ENCODE assay signal across 8 cellular contexts in the genomic region with DNA sequence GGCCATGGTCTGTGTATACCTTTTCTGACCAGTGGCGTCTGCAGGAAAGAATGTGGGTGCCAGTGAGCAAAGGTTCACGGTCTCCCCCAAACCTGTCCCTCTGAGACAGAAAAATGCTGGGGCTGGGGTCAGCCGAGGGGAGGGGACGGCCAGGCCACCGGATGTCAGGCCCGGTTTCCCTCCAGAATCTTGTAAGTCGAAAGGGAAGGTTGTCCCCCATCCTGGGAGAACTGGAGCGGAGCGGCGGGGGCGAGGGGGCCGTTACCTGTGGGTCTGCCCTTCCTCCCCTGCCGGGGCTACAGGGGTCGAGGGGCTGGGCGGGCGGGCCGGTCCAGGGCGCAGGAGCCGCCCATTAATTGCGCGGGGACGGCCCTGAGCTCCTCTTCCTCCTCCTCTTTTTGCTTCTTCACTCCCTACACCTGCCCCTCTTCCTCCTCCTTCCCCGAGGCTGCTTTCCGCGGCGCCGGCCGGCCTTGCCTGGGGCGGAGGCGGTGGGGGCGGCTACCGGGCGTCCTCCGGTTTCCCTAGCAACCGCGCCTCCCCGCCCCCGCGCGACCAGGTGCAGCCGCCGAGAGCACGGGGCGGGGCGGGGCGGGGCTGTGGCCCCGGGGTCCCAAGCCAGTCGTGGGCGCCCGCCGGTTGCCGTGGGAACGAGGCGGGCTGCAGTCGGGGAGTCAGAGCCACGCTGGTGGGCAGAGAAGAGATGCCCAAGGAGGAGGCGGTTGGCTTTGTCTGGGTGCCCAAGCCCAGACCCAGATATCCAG. TPM values are rescaled to one million over a fixed set of nuclear protein-coding genes. Genes with fewer than 3 reads are reported as not detected.
DNase-seq lines count a peak whose midpoint lies in the region; ATAC-seq and TF ChIP-seq lines count a peak whose summit lies in the region.

A gene with protein sequence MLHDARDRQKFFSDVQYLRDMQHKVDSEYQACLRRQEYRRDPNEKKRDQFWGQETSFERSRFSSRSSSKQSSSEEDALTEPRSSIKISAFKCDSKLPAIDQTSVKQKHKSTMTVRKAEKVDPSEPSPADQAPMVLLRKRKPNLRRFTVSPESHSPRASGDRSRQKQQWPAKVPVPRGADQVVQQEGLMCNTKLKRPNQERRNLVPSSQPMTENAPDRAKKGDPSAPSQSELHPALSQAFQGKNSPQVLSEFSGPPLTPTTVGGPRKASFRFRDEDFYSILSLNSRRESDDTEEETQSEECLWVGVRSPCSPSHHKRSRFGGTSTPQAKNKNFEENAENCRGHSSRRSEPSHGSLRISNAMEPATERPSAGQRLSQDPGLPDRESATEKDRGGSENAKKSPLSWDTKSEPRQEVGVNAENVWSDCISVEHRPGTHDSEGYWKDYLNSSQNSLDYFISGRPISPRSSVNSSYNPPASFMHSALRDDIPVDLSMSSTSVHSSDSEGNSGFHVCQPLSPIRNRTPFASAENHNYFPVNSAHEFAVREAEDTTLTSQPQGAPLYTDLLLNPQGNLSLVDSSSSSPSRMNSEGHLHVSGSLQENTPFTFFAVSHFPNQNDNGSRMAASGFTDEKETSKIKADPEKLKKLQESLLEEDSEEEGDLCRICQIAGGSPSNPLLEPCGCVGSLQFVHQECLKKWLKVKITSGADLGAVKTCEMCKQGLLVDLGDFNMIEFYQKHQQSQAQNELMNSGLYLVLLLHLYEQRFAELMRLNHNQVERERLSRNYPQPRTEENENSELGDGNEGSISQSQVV (minus strand): TSS at position 503 of the 764 bp plus-strand sequence. CDS start 6,579 bp downstream, outside the sequence.

- DNase-seq in activated gamma-delta T cell treated with Interleukin-2 at 50 U/mL for 16 hours (peak; percentile 16), activated gamma-delta T cell (lab: John Stamatoyannopoulos, UW) (no peak), esophagus squamous epithelium (lab: John Stamatoyannopoulos, UW) (no peak), putamen (ENCODE audit: low spot score) (peak; percentile 32), HuH-7 (ENCODE audit: low spot score) (no peak), left lobe of liver (ENCODE audit: low spot score) (no peak), superior temporal gyrus (ENCODE audit: extremely low spot score) (no peak)
- peak; percentile 12 for DNase-seq in T-helper 2 cell treated with Interferon-gamma antibody and Interleukin-4, amounts not matched to agents 5 μg/mL and 100 μg/mL, for 36 hours (ENCODE audit: low spot score)

- H3K4me1 Mint-ChIP-seq in T-helper 2 cell treated with Interferon-gamma antibody and Interleukin-4, amounts not matched to agents 5 μg/mL and 100 μg/mL, for 36 hours (ENCODE audit: low read depth), result no peaks in the 10 kb centered on the region

- H3K9me3 ChIP-seq in esophagus squamous epithelium, result no peaks in the 10 kb centered on the region

- H3K27me3 ChIP-seq in esophagus squamous epithelium, result peaks cover 0 to 35% (median 0%) of the 10 kb centered on the region in 4 donors

- H3K27ac ChIP-seq in esophagus squamous epithelium, result no peak within 1 kb of the TSS

- no peak within 1 kb of the TSS for H3K4me3 Mint-ChIP-seq in T-helper 2 cell treated with Interferon-gamma antibody and Interleukin-4, amounts not matched to agents 5 μg/mL and 100 μg/mL, for 36 hours

- no peaks in the 10 kb centered on the region for H3K36me3 ChIP-seq in esophagus squamous epithelium

- peaks cover 0 to 11% (median 7%) of the 10 kb centered on the region in 3 donors for H3K4me1 ChIP-seq in esophagus squamous epithelium

- no peak within 1 kb of the TSS for H3K27ac Mint-ChIP-seq in T-helper 2 cell treated with Interferon-gamma antibody and Interleukin-4, amounts not matched to agents 5 μg/mL and 100 μg/mL, for 36 hours

- H3K4me3 ChIP-seq in esophagus squamous epithelium, result peak within 1 kb of the TSS; percentile 8 to 48 (median 22)

- peaks cover 37% of the 10 kb centered on the region for H3K27me3 Mint-ChIP-seq in T-helper 2 cell treated with Interferon-gamma antibody and Interleukin-4, amounts not matched to agents 5 μg/mL and 100 μg/mL, for 36 hours (ENCODE audit: low read depth)

- H3K9me3 Mint-ChIP-seq in T-helper 2 cell treated with Interferon-gamma antibody and Interleukin-4, amounts not matched to agents 5 μg/mL and 100 μg/mL, for 36 hours, result no peaks in the 10 kb centered on the region

- no peaks in the 10 kb centered on the region for H3K36me3 Mint-ChIP-seq in T-helper 2 cell treated with Interferon-gamma antibody and Interleukin-4, amounts not matched to agents 5 μg/mL and 100 μg/mL, for 36 hours (ENCODE audit: low read depth)

- no peak for ATAC-seq in left lobe of liver

- WGBS in esophagus squamous epithelium, 2 donors, result 13 to 27% methylated on average over 16 to 20 of the region's 57 CpGs

- TF ChIP-seq CTCF in esophagus squamous epithelium (IDR thresholded peaks at IDR 0.05), result no peak

- TF ChIP-seq POLR2A in esophagus squamous epithelium (IDR thresholded peaks at IDR 0.05), result no peak

- intact Hi-C loops in esophagus squamous epithelium (cut with DNase I), result no loop called here

RNA-seq across cellular contexts. Expression of the gene that starts here (rescaled TPM):
- total RNA-seq in esophagus squamous epithelium (not detected), left lobe of liver (not detected)

Comparison
In these comparisons a context has a peak if more than half of its experiments do, and no peak if none do; other contexts are left out.
1. DNase-seq: peak in activated gamma-delta T cell treated with Interleukin-2 at 50 U/mL for 16 hours (single experiment), T-helper 2 cell treated with Interferon-gamma antibody and Interleukin-4, amounts not matched to agents 5 μg/mL and 100 μg/mL, for 36 hours (single experiment) and putamen (single experiment); none in activated gamma-delta T cell (single experiment), esophagus squamous epithelium (single experiment), HuH-7 (single experiment), left lobe of liver (single experiment) and superior temporal gyrus (single experiment).